8 cellular contexts compared by ENCODE assay signal in the genomic region with DNA sequence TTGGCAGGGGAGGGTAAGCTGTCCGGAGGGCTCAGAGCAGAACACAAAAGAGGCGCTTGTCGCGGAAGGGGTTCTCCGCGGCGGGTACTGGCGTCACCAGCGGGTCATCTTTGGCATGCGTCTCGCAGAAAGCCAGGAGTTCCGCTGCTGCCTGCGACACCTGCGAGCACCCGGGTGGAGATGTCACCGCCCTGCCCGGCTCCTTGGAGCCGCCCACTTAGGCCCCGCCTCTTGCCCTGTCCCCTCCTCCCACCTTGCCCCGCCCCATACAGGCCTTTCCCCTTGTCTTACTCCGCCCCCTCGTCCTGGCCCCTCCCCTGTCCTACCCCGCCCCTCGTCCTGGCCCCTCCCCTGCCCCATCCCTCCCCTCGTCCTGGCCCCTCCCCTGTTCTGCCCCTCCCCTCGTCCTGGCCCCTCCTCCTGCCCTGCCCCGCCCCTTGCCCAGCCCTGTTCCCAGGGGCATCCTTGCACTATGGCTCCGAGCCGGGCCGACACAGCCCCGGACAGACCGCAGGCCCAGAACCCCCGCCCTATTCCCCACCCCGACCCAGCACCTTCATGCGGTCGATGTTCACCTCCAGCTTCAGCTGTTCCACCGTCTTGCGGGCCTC. TPM values are rescaled to one million over a fixed set of nuclear protein-coding genes. Genes with fewer than 3 reads are reported as not detected.
DNase-seq lines count a peak whose midpoint lies in the region; TF ChIP-seq lines count a peak whose summit lies in the region.

No MANE protein-coding gene starts in this region.

- no peaks in the 10 kb centered on the region for H3K79me2 ChIP-seq in Karpas-422 (ENCODE audit: low read length)

- H3K9ac ChIP-seq in Karpas-422 (ENCODE audit: low read length) (no peak overlapping the region), adipocyte (ENCODE audit: low read length) (no peak overlapping the region), rectal smooth muscle tissue (ENCODE audit: low read length) (no peak overlapping the region)

- TF ChIP-seq POLR2A in GM19099 (IDR thresholded peaks at IDR 0.05; ENCODE audit: extremely low read depth, insufficient read length, low read depth) (peak; percentile 25), vagina (IDR thresholded peaks at IDR 0.05) (peak in 1 of 2 donors; percentile 10)

- H4K20me1 ChIP-seq in Karpas-422 (ENCODE audit: insufficient read depth, low read depth, low read length) = no peaks in the 10 kb centered on the region

- H3K27me3 ChIP-seq in Karpas-422 (ENCODE audit: low read length) (0 out of 2 replicates have a peak, but pooled peaks cover 3% of the 10 kb centered on the region), adipocyte (replicated peaks; ENCODE audit: control insufficient read depth, insufficient read depth, low read length) (peaks cover 8% of the 10 kb centered on the region), left ventricle myocardium inferior (ENCODE audit: low read depth) (peaks cover 30% of the 10 kb centered on the region), rectal smooth muscle tissue (ENCODE audit: control insufficient read depth, insufficient read depth, low read length) (peaks cover 7% of the 10 kb centered on the region), vagina (no peaks in the 10 kb centered on the region)

- H2AFZ ChIP-seq in Karpas-422 (ENCODE audit: low read length) = no peak overlapping the region

- intact Hi-C loops in left ventricle myocardium inferior (cut with micrococcal nuclease) = no loop called here
- intact Hi-C loops in vagina (cut with DNase I) = no loop called here

- no peaks in the 10 kb centered on the region for H3K9me3 ChIP-seq in Karpas-422 (ENCODE audit: low read length)
- H3K9me3 ChIP-seq in adipocyte (ENCODE audit: control insufficient read depth, low read length) = no peaks in the 10 kb centered on the region
- H3K9me3 ChIP-seq in left ventricle myocardium inferior (replicated peaks) = no peaks in the 10 kb centered on the region
- no peaks in the 10 kb centered on the region for H3K9me3 ChIP-seq in vagina

- no peaks in the 10 kb centered on the region for H3K36me3 ChIP-seq in Karpas-422 (ENCODE audit: insufficient read depth, low read length)
- H3K36me3 ChIP-seq in adipocyte (ENCODE audit: control insufficient read depth, insufficient read depth, low read length, severe bottlenecking) = no peaks in the 10 kb centered on the region
- no peaks in the 10 kb centered on the region for H3K36me3 ChIP-seq in left ventricle myocardium inferior
- no peaks in the 10 kb centered on the region for H3K36me3 ChIP-seq in rectal smooth muscle tissue (ENCODE audit: control insufficient read depth, insufficient read depth, low read length)
- H3K36me3 ChIP-seq in vagina = no peaks in the 10 kb centered on the region

- DNase-seq in AG08396 (ENCODE audit: low spot score) (peak; percentile 92), Karpas-422 (peak; percentile 92), T follicular helper cell (ENCODE audit: low read depth) (peak; percentile 97), adipocyte (ENCODE audit: low read depth) (peak; percentile 78), left ventricle myocardium inferior (peak; percentile 65), vagina (ENCODE audit: extremely low spot score in 2 of 2) (no peak)

- H3K9me2 ChIP-seq in Karpas-422 (replicated peaks; ENCODE audit: insufficient read depth, low read length) = no peaks in the 10 kb centered on the region

- H3K4me2 ChIP-seq in Karpas-422 (ENCODE audit: low read depth, low read length, poor library complexity, severe bottlenecking) = peak overlapping the region; percentile 57

- no peak overlapping the region; the same call in 1 of the 2 replicates for H3K4me3 ChIP-seq in Karpas-422 (ENCODE audit: low read length)
- H3K4me3 ChIP-seq in adipocyte (ENCODE audit: low read length) = peak overlapping the region; percentile 35
- peak overlapping the region; percentile 58 for H3K4me3 ChIP-seq in left ventricle myocardium inferior
- H3K4me3 ChIP-seq in rectal smooth muscle tissue (ENCODE audit: low read length) = peak overlapping the region; percentile 65
- peak overlapping the region; percentile 38 to 40 for H3K4me3 ChIP-seq in vagina

- no peak overlapping the region for H3K27ac ChIP-seq in Karpas-422 (ENCODE audit: low read length)
- H3K27ac ChIP-seq in left ventricle myocardium inferior (replicated peaks) = no peak overlapping the region
- no peak overlapping the region for H3K27ac ChIP-seq in rectal smooth muscle tissue (ENCODE audit: low read depth, low read length)
- H3K27ac ChIP-seq in vagina = no peak overlapping the region

- no peak for TF ChIP-seq CTCF in left ventricle myocardium inferior (IDR thresholded peaks at IDR 0.05; ENCODE audit: borderline replicate concordance)
- no peak for TF ChIP-seq CTCF in vagina (IDR thresholded peaks at IDR 0.05)

- peaks cover 42% of the 10 kb centered on the region for H3K4me1 ChIP-seq in Karpas-422 (ENCODE audit: low read length)
- H3K4me1 ChIP-seq in adipocyte (ENCODE audit: control insufficient read depth, insufficient read depth, low read length) = peaks cover 18% of the 10 kb centered on the region
- peaks cover 45% of the 10 kb centered on the region for H3K4me1 ChIP-seq in left ventricle myocardium inferior
- peaks cover 2% of the 10 kb centered on the region for H3K4me1 ChIP-seq in rectal smooth muscle tissue (ENCODE audit: control insufficient read depth, insufficient read depth, low read length)
- peaks cover 52% of the 10 kb centered on the region for H3K4me1 ChIP-seq in vagina

RNA-seq across cellular contexts. Expression of a gene that starts 1.9 kb away (rescaled TPM):
- total RNA-seq in Karpas-422 (2014; rRNA removed; shearing (Covaris generic); ENCODE audit: low replicate concordance) = not detected in 2 replicates
- total RNA-seq in left ventricle myocardium inferior = not detected
- total RNA-seq in vagina = not detected

RNA-seq across cellular contexts. Expression of a gene that starts 9.3 kb away (rescaled TPM):
- total RNA-seq in Karpas-422 (2014; rRNA removed; shearing (Covaris generic); ENCODE audit: low replicate concordance) = not detected in 2 replicates
- total RNA-seq in left ventricle myocardium inferior = 3.7 TPM
- total RNA-seq in vagina = 10.8 TPM

RNA-seq across cellular contexts. Expression of a gene that starts 26.8 kb away (rescaled TPM):
- 0.14 and 0.19 TPM in 2 replicates for total RNA-seq in Karpas-422 (2014; rRNA removed; shearing (Covaris generic); ENCODE audit: low replicate concordance)
- total RNA-seq in left ventricle myocardium inferior (18.3 TPM), vagina (13.8 TPM)

RNA-seq across cellular contexts. Expression of a gene that starts 33.0 kb away (rescaled TPM):
- total RNA-seq in Karpas-422 (2014; rRNA removed; shearing (Covaris generic); ENCODE audit: low replicate concordance) = 103 and 122 TPM in 2 replicates
- 294 TPM for total RNA-seq in left ventricle myocardium inferior
- 105 TPM for total RNA-seq in vagina

Comparison
In these comparisons a context has a peak if more than half of its experiments do, and no peak if none do; other contexts are left out.
1. DNase-seq: peak in AG08396 (single experiment), Karpas-422 (single experiment), T follicular helper cell (single experiment), adipocyte (single experiment) and left ventricle myocardium inferior (single experiment); none in vagina (0 of 2).
2. RNA of a gene that starts 26.8 kb away (total RNA-seq): 18.3 TPM in left ventricle myocardium inferior (single experiment) and 13.8 TPM in vagina (single experiment); 0.14 to 0.19 TPM in Karpas-422; every median in the first group is over 10 times any median in the second.